Comparison of ENCODE assay signal across 8 cellular contexts in the genomic region with DNA sequence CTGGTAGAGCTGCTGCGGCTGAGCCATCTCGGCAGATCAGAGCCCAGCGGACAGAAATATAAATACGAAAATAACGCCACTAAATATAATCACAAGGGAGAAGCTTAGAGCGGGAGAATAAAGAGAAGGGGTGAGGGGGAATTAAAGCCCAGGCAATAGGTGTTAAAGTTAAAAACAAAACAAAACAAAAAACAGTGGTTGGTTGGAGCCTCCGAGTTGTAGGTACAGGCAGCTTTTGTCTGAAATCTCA. TPM values are rescaled to one million over a fixed set of nuclear protein-coding genes. Genes with fewer than 3 reads are reported as not detected.
A peak's percentile ranks its signal among the peaks of the same experiment; 100 is the strongest.
DNase-seq lines count a peak whose midpoint lies in the region; ATAC-seq and TF ChIP-seq lines count a peak whose summit lies in the region.

No MANE protein-coding gene starts in this region.

- CTCF ChIA-PET in Calu3 (lab: Charles Lee), result interaction anchor here (0.8 to 2.1 kb wide), 3 partner anchors 142 to 1598 kb away, joined by 3 to 13 read pairs (median 3); no protein-coding TSS in a partner anchor

- peaks cover 19% of the 10 kb centered on the region for H3K4me1 Mint-ChIP-seq in Calu3 (ENCODE audit: low read depth, unreplicated experiment)
- peaks cover 18% of the 10 kb centered on the region for H3K4me1 Mint-ChIP-seq in T-helper 17 cell

- peak overlapping the region; percentile 74 for H3K4me3 Mint-ChIP-seq in Calu3 (ENCODE audit: low read depth, unreplicated experiment)
- H3K4me3 Mint-ChIP-seq in T-helper 17 cell, result peak overlapping the region; percentile 85

- peaks cover 35% of the 10 kb centered on the region for H3K36me3 Mint-ChIP-seq in Calu3 (ENCODE audit: insufficient read depth, unreplicated experiment)
- H3K36me3 Mint-ChIP-seq in T-helper 17 cell (ENCODE audit: low read depth), result peaks cover 5% of the 10 kb centered on the region

- WGBS in prostate gland, result 1% methylated on average over 7 of the region's 7 CpGs

- H3K9me3 Mint-ChIP-seq in Calu3 (ENCODE audit: low read depth, unreplicated experiment), result no peaks in the 10 kb centered on the region

- H3K36me3 ChIP-seq in prostate gland, result no peaks in the 10 kb centered on the region

- H3K4me3 ChIP-seq in fibroblast of pulmonary artery (replicated peaks; ENCODE audit: low read depth, low read length) (peak overlapping the region; percentile 92), prostate gland (peak overlapping the region; percentile 47 to 50)

- H3K9me3 ChIP-seq in T-helper 17 cell (ENCODE audit: control insufficient read depth, low read length, poor library complexity, severe bottlenecking) (no peaks in the 10 kb centered on the region), prostate gland (no peaks in the 10 kb centered on the region)

- H3K27ac ChIP-seq in prostate gland, result peak overlapping the region; percentile 87 to 89

- H3K27me3 Mint-ChIP-seq in Calu3 (ENCODE audit: unreplicated experiment) (no peaks in the 10 kb centered on the region), T-helper 17 cell (peaks cover 76% of the 10 kb centered on the region)

- ATAC-seq in T-helper 17 cell (no peak), left colon (no peak)
- no peak for ATAC-seq in activated CD4-positive, CD25-positive, alpha-beta regulatory T cell treated with anti-CD3 and anti-CD28 coated beads, Interleukin-2, amount 50 U/mL, for 24 hours

- no peak for TF ChIP-seq CTCF in Calu3 (IDR thresholded peaks at IDR 0.05; ENCODE audit: unreplicated experiment)
- TF ChIP-seq CTCF in fibroblast of pulmonary artery (IDR thresholded peaks at IDR 0.05; ENCODE audit: low read length, missing control alignments), result no peak
- TF ChIP-seq CTCF in prostate gland (IDR thresholded peaks at IDR 0.05), result no peak

- H3K27ac Mint-ChIP-seq in Calu3 (ENCODE audit: unreplicated experiment) (peak overlapping the region; percentile 75), T-helper 17 cell (no peak overlapping the region)

- DNase-seq in Calu3 (no peak), T-helper 17 cell (no peak), fibroblast of pulmonary artery (ENCODE audit: low read depth) (no peak), prostate gland (ENCODE audit: low spot score) (no peak), NCI-H1930 (lab: John Stamatoyannopoulos, UW) (no peak), left colon (no peak)
- DNase-seq in activated CD8-positive, alpha-beta memory T cell treated with anti-CD3 and anti-CD28 coated beads, Interleukin-2, amount 50 U/mL, for 48 hours, result no peak

- intact Hi-C loops in Calu3 (cut with micrococcal nuclease; ENCODE audit: unreplicated experiment), result loop anchor here (5.0 to 10.0 kb wide), 5 partner anchors 784 to 1414 kb away; partner anchors contain the start of gene ETAA1
- intact Hi-C loops in prostate gland (cut with DNase I), result loop anchor here (5.0 to 10.0 kb wide), 6 partner anchors 421 to 1219 kb away; partner anchors contain the start of gene ETAA1
- intact Hi-C loops in left colon (cut with DNase I, micrococcal nuclease), result loop anchor here (10.0 kb wide), 3 partner anchors 141 to 891 kb away; no protein-coding TSS in a partner anchor

- TF ChIP-seq POLR2A in prostate gland (IDR thresholded peaks at IDR 0.05), result no peak

- no TSS peak for BruUV-seq in Calu3 (replicated peaks; lab: Mats Ljungman, UMichigan)

- H3K27me3 ChIP-seq in prostate gland (replicated peaks; ENCODE audit: insufficient read depth), result peaks cover 6% of the 10 kb centered on the region

- H3K4me1 ChIP-seq in prostate gland (replicated peaks), result no peaks in the 10 kb centered on the region

RNA-seq across cellular contexts. Expression of gene MEIS1, which starts 1.3 kb away (rescaled TPM):
- total RNA-seq in Calu3 (2022) (8.1 and 11.5 TPM in 2 replicates), T-helper 17 cell (10 to 100 TPM in 1 of 2 donors, under 1 TPM in 1; 0.80 to 13.4 TPM), prostate gland (10 to 100 TPM; 15.4 to 23.7 TPM), left colon (10 to 100 TPM in 1 of 2 donors, 1 to 10 TPM in 1; 10.0 to 38.9 TPM)
